ENCODE assay signal across 20 cellular contexts in genomic region chr5:141374627-141375026, GRCh38. TPM values are rescaled to one million over a fixed set of nuclear protein-coding genes. Genes with fewer than 3 reads are reported as not detected.
"Had no signal": no experiment of that assay in that cellular context is flagged by ENCODE, and none has a peak within 500 bp of the region (broad histone marks: within the 10 kb centered on the region; RNA-seq: fewer than 3 reads in every experiment).

No MANE protein-coding gene starts in this region.

- H3K36me3 Mint-ChIP-seq: natural killer cell had no signal

- H3K27ac Mint-ChIP-seq: activated CD8-positive, alpha-beta T cell treated with anti-CD3 and anti-CD28 coated beads for 36 hours; activated naive CD8-positive, alpha-beta T cell treated with anti-CD3 and anti-CD28 coated beads for 36 hours; activated T-helper 17 cell treated with anti-CD3 and anti-CD28 coated beads, Interleukin-2, amount 50 U/mL, for 72 hours; endodermal cell; natural killer cell; stimulated activated naive CD8-positive, alpha-beta T cell treated with anti-CD3 and anti-CD28 coated beads, Interleukin-15, Interleukin-2, amounts not matched to agents 100 ng/mL and 50 ng/mL, for 24 hours; T-cell had no signal

- H3K4me3 ChIP-seq: body of pancreas had no signal

- H3K4me1 ChIP-seq: body of pancreas, upper lobe of left lung had no signal

- H3K4me3 Mint-ChIP-seq: activated naive CD8-positive, alpha-beta T cell treated with anti-CD3 and anti-CD28 coated beads for 36 hours; stimulated activated naive CD8-positive, alpha-beta T cell treated with anti-CD3 and anti-CD28 coated beads, Interleukin-15, Interleukin-2, amounts not matched to agents 100 ng/mL and 50 ng/mL, for 24 hours had no signal

- H3K27ac ChIP-seq: body of pancreas, neutrophil, skin epidermis, upper lobe of left lung had no signal

- H3K4me1 Mint-ChIP-seq: endodermal cell had no signal

- H3K36me3 ChIP-seq: neutrophil, upper lobe of left lung had no signal

- H3K9me3 Mint-ChIP-seq: natural killer cell had no signal

- H3K27me3 ChIP-seq: body of pancreas, upper lobe of left lung had no signal

- DNase-seq: activated CD4-positive, alpha-beta T cell treated with anti-CD3 and anti-CD28 coated beads for 48 hours; activated CD4-positive, CD25-positive, alpha-beta regulatory T cell; activated CD8-positive, alpha-beta T cell treated with anti-CD3 and anti-CD28 coated beads for 36 hours; activated naive CD4-positive, alpha-beta T cell; activated naive CD8-positive, alpha-beta T cell treated with anti-CD3 and anti-CD28 coated beads for 36 hours; activated T-cell treated with anti-CD3 and anti-CD28 coated beads, Interleukin-2, amount 50 U/mL, for 1 hour; amygdala; body of pancreas; central memory CD4-positive, alpha-beta T cell; endodermal cell; natural killer cell; posterior cingulate gyrus; stimulated activated CD4-positive, alpha-beta T cell treated with anti-CD3 and anti-CD28 coated beads, Interleukin-2, amount 100 ng/mL, for 48 hours; T-cell had no signal

- ATAC-seq: activated CD8-positive, alpha-beta T cell treated with anti-CD3 and anti-CD28 coated beads for 36 hours; activated T-helper 17 cell treated with anti-CD3 and anti-CD28 coated beads, Interleukin-2, amount 50 U/mL, for 72 hours; body of pancreas; left lobe of liver; natural killer cell; T-cell had no signal

RNA-seq across cellular contexts. Expression of gene PCDHGA6, which starts 0.9 kb away (rescaled TPM):
- total RNA-seq: activated CD8-positive, alpha-beta T cell treated with anti-CD3 and anti-CD28 coated beads for 36 hours had no signal

RNA-seq across cellular contexts. Expression of gene PCDHGB3, which starts 4.6 kb away (rescaled TPM):
- total RNA-seq: activated naive CD8-positive, alpha-beta T cell treated with anti-CD3 and anti-CD28 coated beads for 36 hours had no signal

RNA-seq across cellular contexts. Expression of gene PCDHGA7, which starts 7.9 kb away (rescaled TPM):
- total RNA-seq: activated CD8-positive, alpha-beta T cell treated with anti-CD3 and anti-CD28 coated beads for 36 hours; activated naive CD8-positive, alpha-beta T cell treated with anti-CD3 and anti-CD28 coated beads for 36 hours had no signal

RNA-seq across cellular contexts. Expression of gene PCDHGA5, which starts 10.7 kb away (rescaled TPM):
- total RNA-seq: activated CD8-positive, alpha-beta T cell treated with anti-CD3 and anti-CD28 coated beads for 36 hours had no signal

RNA-seq across cellular contexts. Expression of gene PCDHGB4, which starts 12.9 kb away (rescaled TPM):
- total RNA-seq: activated CD8-positive, alpha-beta T cell treated with anti-CD3 and anti-CD28 coated beads for 36 hours; activated naive CD8-positive, alpha-beta T cell treated with anti-CD3 and anti-CD28 coated beads for 36 hours had no signal
